In the genomic region with DNA sequence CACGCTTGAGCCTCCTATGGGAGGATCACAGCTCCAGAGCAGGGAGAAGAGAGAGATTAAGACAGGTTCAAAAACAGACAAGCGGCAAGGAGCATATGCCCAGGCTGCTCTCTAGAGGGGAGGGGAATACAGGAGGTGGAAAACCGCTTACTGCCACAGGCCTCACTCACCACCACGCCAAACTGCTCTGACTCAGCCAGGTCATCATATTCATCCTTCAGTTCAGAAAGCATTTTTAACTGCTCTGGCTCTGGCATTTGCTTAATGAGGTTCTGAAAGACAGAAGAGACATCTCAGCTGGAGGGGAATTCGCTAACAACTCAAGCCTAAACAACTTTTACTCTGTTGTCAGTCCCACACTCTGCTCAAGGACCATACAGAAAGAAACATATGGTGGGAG, we compare ENCODE assay signal across 8 cellular contexts. TPM values are rescaled to one million over a fixed set of nuclear protein-coding genes. Genes with fewer than 3 reads are reported as not detected.
A peak's percentile ranks its signal among the peaks of the same experiment; 100 is the strongest.
DNase-seq lines count a peak whose midpoint lies in the region; ATAC-seq, FAIRE-seq and TF ChIP-seq lines count a peak whose summit lies in the region.

No MANE protein-coding gene starts in this region.

- TF ChIP-seq CTCF in breast epithelium (IDR thresholded peaks at IDR 0.05): no peak

- no peak overlapping the region for H3K4me3 ChIP-seq in breast epithelium

- DNase-seq in GM03348 (ENCODE audit: low spot score): peak; percentile 74
- no peak for DNase-seq in breast epithelium (ENCODE audit: low spot score in 2 of 2)
- no peak for DNase-seq in natural killer cell treated with Interleukin-12 subunit alpha and Interleukin-12 subunit beta and Interleukin-15 and Interleukin-18, amount 100 ng/mL, for 72 hours (ENCODE audit: low spot score)
- no peak for DNase-seq in RCC 7860 (ENCODE audit: low spot score)
- DNase-seq in inferior parietal cortex (ENCODE audit: extremely low spot score): no peak
- no peak for DNase-seq in NCI-H2029 treated with DMSO at 0.1 percent for 48 hours (lab: John Stamatoyannopoulos, UW)

- no peak for FAIRE-seq in RCC 7860 (lab: Jason Lieb, UNC)

- TF ChIP-seq POLR2A in breast epithelium (IDR thresholded peaks at IDR 0.05): no peak

- intact Hi-C loops in breast epithelium (cut with DNase I; ENCODE audit: low total_unique reads): loop anchor here (5.0 kb wide), 1 partner anchor 127 kb away; the partner anchor contains the start of gene PCDHGA9

- no peak overlapping the region for H3K4me3 Mint-ChIP-seq in natural killer cell treated with Interleukin-12 subunit alpha and Interleukin-12 subunit beta and Interleukin-15 and Interleukin-18, amount 100 ng/mL, for 72 hours

- H3K27ac Mint-ChIP-seq in natural killer cell treated with Interleukin-12 subunit alpha and Interleukin-12 subunit beta and Interleukin-15 and Interleukin-18, amount 100 ng/mL, for 72 hours: peak overlapping the region; percentile 30 to 63

- H3K9me3 ChIP-seq in breast epithelium: no peaks in the 10 kb centered on the region

- H3K9me3 Mint-ChIP-seq in natural killer cell treated with Interleukin-12 subunit alpha and Interleukin-12 subunit beta and Interleukin-15 and Interleukin-18, amount 100 ng/mL, for 72 hours: no peaks in the 10 kb centered on the region

- peaks cover 30% of the 10 kb centered on the region for H3K36me3 Mint-ChIP-seq in natural killer cell treated with Interleukin-12 subunit alpha and Interleukin-12 subunit beta and Interleukin-15 and Interleukin-18, amount 100 ng/mL, for 72 hours

- H3K27ac ChIP-seq in breast epithelium: peak overlapping the region; percentile 66 to 78

- H3K27me3 Mint-ChIP-seq in natural killer cell treated with Interleukin-12 subunit alpha and Interleukin-12 subunit beta and Interleukin-15 and Interleukin-18, amount 100 ng/mL, for 72 hours: no peaks in the 10 kb centered on the region

- ATAC-seq in HG02642 (IDR thresholded peaks at IDR 0.05; ENCODE audit: poor library complexity, unreplicated experiment) (peak; percentile 59), GM19324 (IDR thresholded peaks at IDR 0.05; ENCODE audit: low FRiP score, unreplicated experiment) (no peak)
- ATAC-seq in natural killer cell treated with Interleukin-12 subunit alpha and Interleukin-12 subunit beta and Interleukin-15 and Interleukin-18, amount 100 ng/mL, for 72 hours: no peak

- H3K36me3 ChIP-seq in breast epithelium: no peaks in the 10 kb centered on the region

- no peaks in the 10 kb centered on the region for H3K27me3 ChIP-seq in breast epithelium

- peaks cover 0 to 10% of the 10 kb centered on the region in 2 donors for H3K4me1 ChIP-seq in breast epithelium

- peaks cover 12 to 15% of the 10 kb centered on the region in 2 donors for H3K4me1 Mint-ChIP-seq in natural killer cell treated with Interleukin-12 subunit alpha and Interleukin-12 subunit beta and Interleukin-15 and Interleukin-18, amount 100 ng/mL, for 72 hours (ENCODE audit: low read depth in 2 of 2)

RNA-seq across cellular contexts. Expression of gene PCDHGC5, which starts 40.1 kb away (rescaled TPM):
- 1 to 10 TPM; 2.1 to 3.5 (median 3.3) TPM for total RNA-seq in breast epithelium
- under 1 TPM in 1 of 2 donors, not detected in 1; 0.17 TPM for total RNA-seq in natural killer cell treated with Interleukin-12 subunit alpha and Interleukin-12 subunit beta and Interleukin-15 and Interleukin-18, amount 100 ng/mL, for 72 hours

RNA-seq across cellular contexts. Expression of gene PCDHGC4, which starts 44.2 kb away (rescaled TPM):
- 1 to 10 TPM; 2.6 to 6.2 (median 6.0) TPM for total RNA-seq in breast epithelium
- under 1 TPM in 1 of 2 donors, not detected in 1; 0.26 TPM for total RNA-seq in natural killer cell treated with Interleukin-12 subunit alpha and Interleukin-12 subunit beta and Interleukin-15 and Interleukin-18, amount 100 ng/mL, for 72 hours

RNA-seq across cellular contexts. Expression of gene PCDHGC3, which starts 53.2 kb away (rescaled TPM):
- total RNA-seq in breast epithelium: 10 to 100 TPM; 29.6 to 41.6 (median 35.1) TPM
- 1 to 10 TPM in 1 of 2 donors, under 1 TPM in 1; 0.33 to 1.8 TPM for total RNA-seq in natural killer cell treated with Interleukin-12 subunit alpha and Interleukin-12 subunit beta and Interleukin-15 and Interleukin-18, amount 100 ng/mL, for 72 hours

Comparison
In these comparisons a context has a peak if more than half of its experiments do, and no peak if none do; other contexts are left out.
1. RNA of gene PCDHGC3, which starts 53.2 kb away (total RNA-seq): 29.6 to 41.6 TPM in breast epithelium; 0.33 to 1.8 TPM in natural killer cell treated with Interleukin-12 subunit alpha and Interleukin-12 subunit beta and Interleukin-15 and Interleukin-18, amount 100 ng/mL, for 72 hours; every median in the first group is over 10 times any median in the second.